ENCODE assay signal across 1 cellular context in genomic region chr3:128306481-128306880, GRCh38.
TF ChIP-seq lines count a peak whose summit lies in the region.

No MANE protein-coding gene starts in this region.

TF ChIP-seq in K562, 482 proteins besides CTCF, POLR2A, EP300 and RAD21 (continued from another document):
- TF ChIP-seq MTF1 (CRISPR knock-in tag; IDR thresholded peaks at IDR 0.05; ENCODE audit: borderline replicate concordance) (no peak), ZNF75A (CRISPR knock-in tag; IDR thresholded peaks at IDR 0.05) (no peak), MAX (CRISPR knock-in tag; IDR thresholded peaks at IDR 0.05) (no peak), ZNF134 (CRISPR knock-in tag; conservative IDR thresholded peaks at IDR 0.05) (no peak), HLTF (IDR thresholded peaks at IDR 0.05) (no peak), CBX5 (IDR thresholded peaks at IDR 0.05; ENCODE audit: borderline replicate concordance, low read depth) (no peak), PRDM10 (IDR thresholded peaks at IDR 0.05; ENCODE audit: partially characterized antibody) (no peak), ADNP (tag; IDR thresholded peaks at IDR 0.05) (peak; percentile 88), BCOR (IDR thresholded peaks at IDR 0.05) (peak; percentile 71), KAT8 (IDR thresholded peaks at IDR 0.05; ENCODE audit: low read depth) (no peak)
